Comparison of ENCODE assay signal across 8 cellular contexts in the genomic region with DNA sequence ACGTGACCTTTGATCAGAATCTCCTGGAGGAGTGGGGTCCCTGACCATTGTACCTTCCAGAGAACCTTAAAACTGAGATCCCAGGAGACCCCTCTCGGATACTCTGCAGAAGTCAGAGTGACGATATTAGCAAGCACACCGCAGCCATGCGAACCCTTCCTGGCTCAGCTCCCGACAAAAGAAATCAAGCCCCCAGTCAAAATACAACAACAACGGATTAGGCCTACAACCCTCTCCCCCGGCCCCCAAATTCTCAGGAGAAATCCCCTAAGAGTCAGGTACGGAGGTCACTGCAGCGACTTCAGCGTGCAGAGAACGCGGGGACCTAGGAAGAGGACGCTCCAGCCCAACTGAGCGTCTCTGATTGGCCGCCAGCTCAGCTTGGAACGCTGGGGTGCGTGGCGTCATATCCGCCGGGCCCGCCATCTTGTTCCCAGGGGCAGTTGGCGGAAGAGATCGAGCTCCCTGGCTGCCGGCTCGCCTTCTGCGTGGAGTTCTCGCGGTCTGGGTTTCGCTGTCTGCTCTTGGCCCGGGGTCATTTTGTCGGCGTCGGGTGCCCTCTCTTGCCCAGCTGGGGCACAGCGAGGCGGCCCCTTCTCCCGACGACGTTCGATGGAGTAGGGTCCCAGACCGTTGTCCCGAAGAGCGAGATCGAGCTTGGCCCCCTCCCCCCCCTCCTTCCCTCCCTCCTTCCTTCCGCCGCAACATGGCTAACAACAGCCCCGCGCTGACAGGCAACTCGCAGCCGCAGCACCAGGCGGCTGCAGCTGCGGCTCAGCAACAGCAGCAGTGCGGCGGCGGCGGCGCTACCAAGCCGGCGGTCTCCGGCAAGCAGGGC. TPM values are rescaled to one million over a fixed set of nuclear protein-coding genes. Genes with fewer than 3 reads are reported as not detected.
DNase-seq lines count a peak whose midpoint lies in the region; TF ChIP-seq lines count a peak whose summit lies in the region.

TSS of gene PRPF38B (plus strand) at position 425 of the 838 bp plus-strand sequence. CDS start at position 707, 282 bp downstream.

- H3K9ac ChIP-seq in SK-N-MC (ENCODE audit: insufficient read length): peak within 1 kb of the TSS; percentile 87

- POLR2A ChIA-PET in HEK293T (lab: Yijun Ruan, JAX): interaction anchor here (0.5 to 2.5 kb wide), 54 partner anchors 11 to 1635 kb away, joined by 3 to 62 read pairs (median 4); partner anchors contain the start of genes CLCC1, EEIG2, SLC25A24 and STXBP3

- H3K27ac ChIP-seq in SK-N-MC (peak within 1 kb of the TSS; percentile 85), temporal lobe (ENCODE audit: low read depth, low read length) (peak within 1 kb of the TSS; percentile 90)

- H3K36me3 ChIP-seq in SK-N-MC (ENCODE audit: insufficient read depth, low read length): peaks cover 35% of the 10 kb centered on the region

- DNase-seq in GM03348 (ENCODE audit: low spot score) (peak; percentile 97), HEK293T (ENCODE audit: extremely low spot score) (peak; percentile 95), MV-4-11 (lab: John Stamatoyannopoulos, UW) (peak; percentile 87), SK-N-MC (ENCODE audit: low read depth, low spot score) (peak; percentile 44), globus pallidus (ENCODE audit: low spot score) (peak; percentile 94), occipital lobe (lab: John Stamatoyannopoulos, UW) (peak; percentile 90)
- peak; percentile 94 for DNase-seq in activated naive CD4-positive, alpha-beta T cell treated with anti-CD3 and anti-CD28 coated beads, Interleukin-2, amount 50 U/mL, for 16 hours

- CTCF ChIA-PET in HEK293T (lab: Yijun Ruan, JAX): interaction anchor here (0.6 to 1.7 kb wide), 4 partner anchors 11 to 206 kb away, joined by 3 to 6 read pairs (median 4); no protein-coding TSS in a partner anchor

- H3K9me3 ChIP-seq in SK-N-MC (ENCODE audit: low read depth, low read length): no peaks in the 10 kb centered on the region

- H3K4me3 ChIP-seq in SK-N-MC: peak within 1 kb of the TSS; percentile 86

TF ChIP-seq in HEK293T, 16 proteins besides CTCF, POLR2A, EP300 and RAD21:
- TF ChIP-seq NFRKB (IDR thresholded peaks at IDR 0.05) (peak; percentile 70), CTBP1 (IDR thresholded peaks at IDR 0.05; ENCODE audit: borderline replicate concordance) (no peak), L3MBTL2 (conservative IDR thresholded peaks at IDR 0.05) (peak; percentile 93), ELF4 (IDR thresholded peaks at IDR 0.05) (peak; percentile 83)

RNA-seq across cellular contexts. Expression of gene PRPF38B, which starts in this region (rescaled TPM):
- total RNA-seq in occipital lobe: 21.8 TPM
- 13.8 TPM for total RNA-seq in temporal lobe

Comparison
In these comparisons a context has a peak if more than half of its experiments do, and no peak if none do; other contexts are left out.
1. Peak in every context shown above with its lines: DNase-seq, H3K4me3 ChIP-seq and H3K27ac ChIP-seq.
2. DNase-seq: peak in every context shown above with its lines; median percentile 97 in GM03348; 95 in HEK293T; 94 in activated naive CD4-positive, alpha-beta T cell treated with anti-CD3 and anti-CD28 coated beads, Interleukin-2, amount 50 U/mL, for 16 hours; 94 in globus pallidus; 90 in occipital lobe; 87 in MV-4-11; 44 in SK-N-MC.